9 cellular contexts compared by ENCODE assay signal in the genomic region with DNA sequence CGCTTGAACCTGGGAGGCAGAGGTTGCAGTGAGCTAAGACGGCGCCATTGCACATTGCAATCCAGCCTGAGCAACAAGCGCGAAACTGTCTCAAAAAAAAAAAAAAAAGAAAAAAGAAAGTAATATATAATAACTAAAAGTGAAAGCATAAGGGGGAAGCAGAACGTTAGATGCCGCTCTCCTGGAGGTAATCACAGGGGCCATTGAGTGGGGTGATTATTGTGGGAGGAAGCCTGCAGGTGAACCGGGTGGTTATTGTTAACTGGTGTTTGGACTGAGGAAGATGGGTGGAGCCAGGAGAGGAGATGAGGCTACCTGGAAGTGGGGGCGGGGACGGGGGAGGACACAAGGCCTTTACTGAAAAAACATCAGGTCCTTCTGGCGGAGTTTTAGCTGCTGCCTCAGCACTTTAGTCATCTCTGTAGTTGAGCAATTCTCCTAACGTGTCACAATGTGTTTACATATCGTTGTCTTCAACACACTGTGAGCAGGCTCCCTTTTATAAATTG. TPM values are rescaled to one million over a fixed set of nuclear protein-coding genes. Genes with fewer than 3 reads are reported as not detected.
DNase-seq lines count a peak whose midpoint lies in the region; ATAC-seq and TF ChIP-seq lines count a peak whose summit lies in the region.
"Had no signal": no experiment of that assay in that cellular context is flagged by ENCODE, and none has a peak within 500 bp of the region (broad histone marks: within the 10 kb centered on the region; RNA-seq: fewer than 3 reads in every experiment).

No MANE protein-coding gene starts in this region.

- intact Hi-C loops in ascending aorta (cut with DNase I) = no loop called here

- DNase-seq in GM19238 (ENCODE audit: insufficient read length, low spot score) (peak; percentile 32), T-helper 22 cell (ENCODE audit: low read depth) (peak; percentile 4), WERI-Rb-1 (no peak), ascending aorta (ENCODE audit: low spot score in 2 of 2) (no peak), H4 (ENCODE audit: low spot score) (no peak)
- DNase-seq in effector memory CD4-positive, alpha-beta T cell = peak in 2 of 3 donors; percentile 10 to 24
- DNase-seq in stimulated activated CD4-positive, alpha-beta T cell treated with anti-CD3 and anti-CD28 coated beads, Interleukin-1b, Interleukin-23, amount 100 ng/mL, for 4 hours (ENCODE audit: low read depth in 2 of 2) = peak; percentile 28 to 40

- H3K9me3 ChIP-seq in effector memory CD4-positive, alpha-beta T cell (ENCODE audit: control insufficient read depth, low read length) = no peaks in the 10 kb centered on the region
- H3K9me3 ChIP-seq in WERI-Rb-1 (ENCODE audit: severe bottlenecking) = no peaks in the 10 kb centered on the region
- no peaks in the 10 kb centered on the region for H3K9me3 ChIP-seq in ascending aorta
- H3K9me3 ChIP-seq: SJSA1 had no signal

- no peaks in the 10 kb centered on the region for H3K27me3 ChIP-seq in effector memory CD4-positive, alpha-beta T cell (replicated peaks; ENCODE audit: control insufficient read depth, insufficient read depth, low read length, poor library complexity, severe bottlenecking)
- H3K27me3 ChIP-seq in WERI-Rb-1 (ENCODE audit: insufficient read depth, low read depth, severe bottlenecking) (no peaks in the 10 kb centered on the region), ascending aorta (no peaks in the 10 kb centered on the region)
- H3K27me3 ChIP-seq: SJSA1 had no signal

- no peak overlapping the region for H3K27ac ChIP-seq in effector memory CD4-positive, alpha-beta T cell (ENCODE audit: insufficient read depth, low read length, poor library complexity, severe bottlenecking)
- no peak overlapping the region for H3K27ac ChIP-seq in WERI-Rb-1
- no peak overlapping the region for H3K27ac ChIP-seq in ascending aorta
- H3K27ac ChIP-seq: SJSA1 had no signal

- H3K4me1 ChIP-seq in effector memory CD4-positive, alpha-beta T cell (ENCODE audit: control insufficient read depth, insufficient read depth, low read length, poor library complexity, severe bottlenecking) = no peaks in the 10 kb centered on the region
- peaks cover 2 to 5% of the 10 kb centered on the region in 2 donors for H3K4me1 ChIP-seq in ascending aorta

- H3K4me3 ChIP-seq in effector memory CD4-positive, alpha-beta T cell (ENCODE audit: insufficient read depth, low read depth, low read length, poor library complexity, severe bottlenecking) = peak overlapping the region; percentile 47
- H3K4me3 ChIP-seq in WERI-Rb-1 (ENCODE audit: low read depth, low read length) (no peak overlapping the region), ascending aorta (no peak overlapping the region)
- H3K4me3 ChIP-seq: SJSA1 had no signal

- ATAC-seq in HG03196 (IDR thresholded peaks at IDR 0.05; ENCODE audit: unreplicated experiment) = peak; percentile 39

- TF ChIP-seq CTCF in WERI-Rb-1 (IDR thresholded peaks at IDR 0.05; ENCODE audit: low read depth, low read length) (no peak), ascending aorta (IDR thresholded peaks at IDR 0.05) (no peak)

- H3K36me3 ChIP-seq in effector memory CD4-positive, alpha-beta T cell (ENCODE audit: control insufficient read depth, insufficient read depth, low read length) = no peaks in the 10 kb centered on the region
- no peaks in the 10 kb centered on the region for H3K36me3 ChIP-seq in WERI-Rb-1
- no peaks in the 10 kb centered on the region for H3K36me3 ChIP-seq in ascending aorta
- H3K36me3 ChIP-seq: SJSA1 had no signal

RNA-seq across cellular contexts. Expression of a gene that starts 5.3 kb away (rescaled TPM):
- total RNA-seq in ascending aorta = 154 TPM
- total RNA-seq in H4 (2014; rRNA removed; shearing (Covaris generic)) = 8.2 and 10.7 TPM in 2 replicates

Comparison
In these comparisons a context has a peak if more than half of its experiments do, and no peak if none do; other contexts are left out.
1. DNase-seq: peak in GM19238 (single experiment), T-helper 22 cell (single experiment), effector memory CD4-positive, alpha-beta T cell (2 of 3) and stimulated activated CD4-positive, alpha-beta T cell treated with anti-CD3 and anti-CD28 coated beads, Interleukin-1b, Interleukin-23, amount 100 ng/mL, for 4 hours (2 of 2); none in WERI-Rb-1 (single experiment), ascending aorta (0 of 2) and H4 (single experiment).
2. RNA of a gene that starts 5.3 kb away (total RNA-seq): 154 TPM in ascending aorta (single experiment); 8.2 to 10.7 TPM in H4; every median in the first group is over 10 times any median in the second.